Comparison of ENCODE assay signal across 9 cellular contexts in genomic region chr3:123449092-123449985, GRCh38. TPM values are rescaled to one million over a fixed set of nuclear protein-coding genes. Genes with fewer than 3 reads are reported as not detected.
A peak's percentile ranks its signal among the peaks of the same experiment; 100 is the strongest.
DNase-seq lines count a peak whose midpoint lies in the region; ATAC-seq, FAIRE-seq and TF ChIP-seq lines count a peak whose summit lies in the region.
"Had no signal": no experiment of that assay in that cellular context is flagged by ENCODE, and none has a peak within 500 bp of the region (broad histone marks: within the 10 kb centered on the region; RNA-seq: fewer than 3 reads in every experiment).

No MANE protein-coding gene starts in this region.

- H3K9me3 ChIP-seq in Caco-2 (no peaks in the 10 kb centered on the region), HUES6 (ENCODE audit: control insufficient read depth, insufficient read depth, low read depth, low read length) (no peaks in the 10 kb centered on the region), HepG2 (ENCODE audit: low read length) (no peaks in the 10 kb centered on the region)

- H4K20me1 ChIP-seq in HepG2 (ENCODE audit: insufficient read depth, low read length) = no peaks in the 10 kb centered on the region

- no peaks in the 10 kb centered on the region for H3K36me3 ChIP-seq in Caco-2 (ENCODE audit: control insufficient read depth, insufficient read depth, low read length)
- H3K36me3 ChIP-seq in HUES6 (ENCODE audit: control insufficient read depth, insufficient read depth, low read length) = no peaks in the 10 kb centered on the region
- no peaks in the 10 kb centered on the region for H3K36me3 ChIP-seq in HepG2 (replicated peaks in 1 of 2; ENCODE audit: control insufficient read depth in 1 of 2, insufficient read depth in 2 of 2, low read length in 2 of 2)

- POLR2A ChIA-PET in Caco-2 (lab: Charles Lee) (interaction anchor here (0.5 kb wide), 1 partner anchor 39 kb away, joined by 3 read pairs; no protein-coding TSS in a partner anchor), HepG2 (lab: Yijun Ruan, JAX) (no interaction called here)

- no peak for TF ChIP-seq RAD21 in HepG2 (CRISPR knock-in tag; IDR thresholded peaks at IDR 0.05)

- H3K4me1 ChIP-seq in Caco-2 (peaks cover 28% of the 10 kb centered on the region), HUES6 (ENCODE audit: control insufficient read depth, insufficient read depth, low read length) (no peaks in the 10 kb centered on the region; the same call in 1 of the 2 replicates), HepG2 (ENCODE audit: insufficient read depth, low read length) (peaks cover 20% of the 10 kb centered on the region)

- BruUV-seq in Caco-2 (replicated peaks; lab: Mats Ljungman, UMichigan) (no TSS peak), HepG2 (replicated peaks; lab: Mats Ljungman, UMichigan) (no TSS peak)

- H3K4me1 Mint-ChIP-seq in Caco-2 (ENCODE audit: low read depth, unreplicated experiment) (peaks cover 7% of the 10 kb centered on the region), chondrocyte (ENCODE audit: low read depth) (peaks cover 25% of the 10 kb centered on the region)
- peaks cover 10% of the 10 kb centered on the region for H3K4me1 Mint-ChIP-seq in stimulated activated naive CD8-positive, alpha-beta T cell treated with anti-CD3 and anti-CD28 coated beads, Interleukin-15, Interleukin-2, amounts not matched to agents 100 ng/mL and 50 ng/mL, for 24 hours (ENCODE audit: low read depth)

- intact Hi-C loops in Caco-2 (cut with micrococcal nuclease; ENCODE audit: unreplicated experiment) = loop anchor here (5.0 kb wide), 1 partner anchor 42 kb away; no protein-coding TSS in a partner anchor
- intact Hi-C loops in HepG2 (cut with micrococcal nuclease; ENCODE audit: unreplicated experiment) = no loop called here

- 0% methylated on average over 10 of the region's 114 CpGs for WGBS in HepG2 (ENCODE audit: low lambda C conversion rate)

- H3K27me3 Mint-ChIP-seq in Caco-2 (ENCODE audit: insufficient read depth, unreplicated experiment) = peaks cover 6% of the 10 kb centered on the region
- H3K27me3 Mint-ChIP-seq in chondrocyte (ENCODE audit: low read depth) = peaks cover 30% of the 10 kb centered on the region
- peaks cover 43% of the 10 kb centered on the region for H3K27me3 Mint-ChIP-seq in stimulated activated naive CD8-positive, alpha-beta T cell treated with anti-CD3 and anti-CD28 coated beads, Interleukin-15, Interleukin-2, amounts not matched to agents 100 ng/mL and 50 ng/mL, for 24 hours

- H3K9ac ChIP-seq in HUES6 (ENCODE audit: low read length) (no peak overlapping the region), HepG2 (ENCODE audit: insufficient read depth, low read depth, low read length) (no peak overlapping the region)
- H3K9ac ChIP-seq: KMS-11 had no signal

- DNase-seq in Caco-2 = peak in 1 of 2 experiments; percentile 37
- no peak for DNase-seq in chondrocyte (ENCODE audit: low spot score)
- no peak for DNase-seq in HepG2 (ENCODE audit: low spot score)
- DNase-seq in T1000 (lab: John Stamatoyannopoulos, UW) = no peak
- DNase-seq in NOMO-1 (lab: John Stamatoyannopoulos, UW; ENCODE audit: unreplicated experiment in 2 of 2) = no peak

- H3K4me3 Mint-ChIP-seq in Caco-2 (ENCODE audit: unreplicated experiment) = peak overlapping the region; percentile 62
- H3K4me3 Mint-ChIP-seq in chondrocyte (ENCODE audit: unreplicated experiment) = peak overlapping the region; percentile 71
- peak overlapping the region; percentile 10 for H3K4me3 Mint-ChIP-seq in stimulated activated naive CD8-positive, alpha-beta T cell treated with anti-CD3 and anti-CD28 coated beads, Interleukin-15, Interleukin-2, amounts not matched to agents 100 ng/mL and 50 ng/mL, for 24 hours

- H3K36me3 Mint-ChIP-seq in Caco-2 (ENCODE audit: insufficient read depth, unreplicated experiment) (no peaks in the 10 kb centered on the region), chondrocyte (ENCODE audit: low read depth) (no peaks in the 10 kb centered on the region)
- no peaks in the 10 kb centered on the region for H3K36me3 Mint-ChIP-seq in stimulated activated naive CD8-positive, alpha-beta T cell treated with anti-CD3 and anti-CD28 coated beads, Interleukin-15, Interleukin-2, amounts not matched to agents 100 ng/mL and 50 ng/mL, for 24 hours (ENCODE audit: low read depth)

- H3K79me2 ChIP-seq in HepG2 (ENCODE audit: insufficient read depth, low read length) = no peaks in the 10 kb centered on the region

- TF ChIP-seq CTCF in Caco-2 (IDR thresholded peaks at IDR 0.05; ENCODE audit: insufficient read depth in 1 of 2, low read depth in 1 of 2, low read length in 1 of 2, severe bottlenecking in 1 of 2, unreplicated experiment in 1 of 2) (no peak), chondrocyte (IDR thresholded peaks at IDR 0.05) (no peak), HepG2 (CRISPR knock-in tag; IDR thresholded peaks at IDR 0.05) (no peak)

- H2AFZ ChIP-seq in HepG2 (ENCODE audit: low read length) = no peak overlapping the region

- ATAC-seq in HepG2 = peak; percentile 55
- no peak for ATAC-seq in GM21381 (IDR thresholded peaks at IDR 0.05; ENCODE audit: unreplicated experiment)

- peak overlapping the region; percentile 73 for H3K4me2 ChIP-seq in HepG2 (ENCODE audit: low read depth, low read length)
- H3K4me2 ChIP-seq: KMS-11 had no signal

- in situ Hi-C loops in HepG2 (cut with HindIII; ENCODE audit: extremely low pct_ligation_motif_present, low pct_unique_long_range_greater_than_20kb) = no loop called here

- H3K9me3 Mint-ChIP-seq in Caco-2 (ENCODE audit: unreplicated experiment) = no peaks in the 10 kb centered on the region
- no peaks in the 10 kb centered on the region for H3K9me3 Mint-ChIP-seq in chondrocyte (ENCODE audit: low read depth)
- no peaks in the 10 kb centered on the region for H3K9me3 Mint-ChIP-seq in stimulated activated naive CD8-positive, alpha-beta T cell treated with anti-CD3 and anti-CD28 coated beads, Interleukin-15, Interleukin-2, amounts not matched to agents 100 ng/mL and 50 ng/mL, for 24 hours

- no peaks in the 10 kb centered on the region; the same call in 1 of the 2 replicates for H3K27me3 ChIP-seq in Caco-2 (replicated peaks; ENCODE audit: control insufficient read depth, insufficient read depth, low read length)
- peaks cover 75% of the 10 kb centered on the region for H3K27me3 ChIP-seq in HUES6 (ENCODE audit: control insufficient read depth, insufficient read depth, low read length)
- H3K27me3 ChIP-seq in HepG2 (ENCODE audit: control insufficient read depth in 1 of 2, insufficient read depth in 2 of 2, low read length in 2 of 2) = peaks cover 0 to 21% of the 10 kb centered on the region in 2 experiments; a peak in 3 of 5 replicates

- H3K27ac Mint-ChIP-seq in Caco-2 (ENCODE audit: unreplicated experiment) = no peak overlapping the region
- H3K27ac Mint-ChIP-seq in chondrocyte (ENCODE audit: unreplicated experiment) = no peak overlapping the region
- H3K27ac Mint-ChIP-seq in stimulated activated naive CD8-positive, alpha-beta T cell treated with anti-CD3 and anti-CD28 coated beads, Interleukin-15, Interleukin-2, amounts not matched to agents 100 ng/mL and 50 ng/mL, for 24 hours = no peak overlapping the region

- H3K27ac ChIP-seq in HUES6 (ENCODE audit: low read depth, low read length) = no peak overlapping the region
- no peak overlapping the region for H3K27ac ChIP-seq in HepG2 (ENCODE audit: extremely low read length, insufficient read depth, low read length)
- H3K27ac ChIP-seq: KMS-11 had no signal

- no peak for FAIRE-seq in HepG2 (lab: Jason Lieb, UNC)

- CTCF ChIA-PET in Caco-2 (lab: Charles Lee) (interaction anchor here (0.6 to 1.2 kb wide), 4 partner anchors 9 to 1578 kb away, joined by 3 to 6 read pairs (median 4); no protein-coding TSS in a partner anchor), HepG2 (lab: Yijun Ruan, JAX; ENCODE audit: low intra/inter-chr PET ratio, low total read pairs) (no interaction called here)

- TF ChIP-seq POLR2A in HepG2 (IDR thresholded peaks at IDR 0.05; ENCODE audit: insufficient read depth in 1 of 2, low read depth in 2 of 2, low read length in 2 of 2) = no peak

- H3K4me3 ChIP-seq in Caco-2 (ENCODE audit: low read depth, low read length) (peak overlapping the region; percentile 52), HUES6 (ENCODE audit: low read depth, low read length) (peak overlapping the region; percentile 67), HepG2 (replicated peaks in 1 of 3; ENCODE audit: insufficient read depth in 1 of 3, low read depth in 2 of 3, low read length in 3 of 3) (peak overlapping the region; percentile 45 to 73 (median 50); a peak in 5 of 6 replicates)

- TF ChIP-seq EP300 in HepG2 (IDR thresholded peaks at IDR 0.05; ENCODE audit: low read depth in 2 of 2, low read length in 2 of 2) (no peak), HepG2 (CRISPR knock-in tag; IDR thresholded peaks at IDR 0.05; ENCODE audit: borderline replicate concordance) (no peak)

TF ChIP-seq in HepG2, 621 proteins besides CTCF, POLR2A, EP300 and RAD21 (continues in another document):
- TF ChIP-seq PLRG1 (conservative IDR thresholded peaks at IDR 0.05) (no peak), HNRNPK (IDR thresholded peaks at IDR 0.05; ENCODE audit: low read depth, low read length, poor library complexity, severe bottlenecking) (peak; percentile 75), HNRNPLL (IDR thresholded peaks at IDR 0.05; ENCODE audit: low read depth, low read length, poor library complexity, severe bottlenecking) (peak; percentile 73)

RNA-seq across cellular contexts. Expression of gene ADCY5, which starts 0.4 kb away (rescaled TPM):
- total RNA-seq in Caco-2 (2022) (0.44 and 0.91 TPM in 2 replicates), chondrocyte (8.0 to 28.6 TPM (median 10.5 TPM) in 3 replicates), HepG2 (2016; rRNA removed; fragmentation: Illumina TruSeq; extraction: Trizol) (not detected in 2 replicates)
- total RNA-seq in HepG2 (2016; cell fraction: cytosol; rRNA removed; fragmentation: Illumina TruSeq; extraction: Trizol; ENCODE audit: low read depth) = not detected in 2 replicates
- total RNA-seq in HepG2 (2016; cell fraction: insoluble cytoplasmic fraction; rRNA removed; fragmentation: Illumina TruSeq; extraction: Trizol) = not detected in 2 replicates
- not detected in 2 replicates for total RNA-seq in HepG2 (2016; cell fraction: membrane; rRNA removed; fragmentation: Illumina TruSeq; extraction: Trizol)
- not detected in 2 replicates for total RNA-seq in HepG2 (2016; cell fraction: nucleus; rRNA removed; fragmentation: Illumina TruSeq; extraction: Trizol)
- polyA plus RNA-seq in HepG2 (2011; rRNA removed) = not detected in 2 replicates
- not detected in 2 replicates for polyA plus RNA-seq in HepG2 (2011; cell fraction: cytosol; rRNA removed)
- polyA plus RNA-seq in HepG2 (2011; cell fraction: nucleus; rRNA removed) = 0.12 TPM in 1 of 2 replicates, not detected in the other
- 0.04 and 0.05 TPM in 2 replicates for polyA plus RNA-seq in HepG2 (2012)
- polyA plus RNA-seq in HepG2 (2016; cell fraction: cytosol; fragmentation: Illumina TruSeq; extraction: Trizol; ENCODE audit: low read depth) = not detected in 2 replicates
- 0.17 TPM in 1 of 2 replicates, not detected in the other for polyA plus RNA-seq in HepG2 (2016; cell fraction: insoluble cytoplasmic fraction; fragmentation: Illumina TruSeq; extraction: Trizol; ENCODE audit: low read depth)
- polyA plus RNA-seq in HepG2 (2016; cell fraction: membrane; fragmentation: Illumina TruSeq; extraction: Trizol; ENCODE audit: low read depth) = not detected in 2 replicates
- polyA plus RNA-seq in HepG2 (2016; cell fraction: nucleus; fragmentation: Illumina TruSeq; extraction: Trizol; ENCODE audit: insufficient read depth, low read depth) = not detected in 2 replicates
- polyA minus RNA-seq in HepG2 (2011; rRNA and poly(A)+ RNA removed; ENCODE audit: low replicate concordance) = 0.82 TPM in 1 of 2 replicates, not detected in the other
- not detected in 2 replicates for polyA minus RNA-seq in HepG2 (2011; cell fraction: cytosol; rRNA and poly(A)+ RNA removed)
- polyA minus RNA-seq in HepG2 (2011; cell fraction: nucleus; rRNA and poly(A)+ RNA removed) = not detected in 2 replicates

Comparison
In these comparisons a context has a peak if more than half of its experiments do, and no peak if none do; other contexts are left out.
1. H3K4me3 Mint-ChIP-seq: peak in every context shown above with its lines; median percentile 71 in chondrocyte; 62 in Caco-2; 10 in stimulated activated naive CD8-positive, alpha-beta T cell treated with anti-CD3 and anti-CD28 coated beads, Interleukin-15, Interleukin-2, amounts not matched to agents 100 ng/mL and 50 ng/mL, for 24 hours.